In genomic region chr11:118051611-118052461, GRCh38 we compare ENCODE assay signal across 10 cellular contexts. TPM values are rescaled to one million over a fixed set of nuclear protein-coding genes. Genes with fewer than 3 reads are reported as not detected.
DNase-seq lines count a peak whose midpoint lies in the region; ATAC-seq and TF ChIP-seq lines count a peak whose summit lies in the region.
"Had no signal": no experiment of that assay in that cellular context is flagged by ENCODE, and none has a peak within 500 bp of the region (broad histone marks: within the 10 kb centered on the region; RNA-seq: fewer than 3 reads in every experiment).

No MANE protein-coding gene starts in this region.

- H3K4me3 ChIP-seq in heart right ventricle (no peak overlapping the region), right atrium auricular region (no peak overlapping the region)

- DNase-seq in heart right ventricle (no peak), right atrium auricular region (ENCODE audit: low spot score) (no peak), activated T-cell treated with anti-CD3 and anti-CD28 coated beads for 1 hour (ENCODE audit: low read depth) (peak; percentile 52), naive B cell (peak; percentile 40), type B pancreatic cell (ENCODE audit: extremely low spot score, unreplicated experiment) (peak; percentile 60), OCI-M1 (lab: John Stamatoyannopoulos, UW) (no peak), SIG-M5 treated with dmso at 0.1 percent for 504 hours (lab: John Stamatoyannopoulos, UW; ENCODE audit: unreplicated experiment) (no peak)

- ATAC-seq in heart right ventricle (peak in 5 of 8 donors; percentile 12 to 34 (median 24)), naive B cell (ENCODE audit: low read depth in 2 of 2) (peak; percentile 81 to 82), GM19324 (IDR thresholded peaks at IDR 0.05; ENCODE audit: low FRiP score, unreplicated experiment) (no peak)

- no peaks in the 10 kb centered on the region for H3K9me3 ChIP-seq in heart right ventricle
- H3K9me3 ChIP-seq in right atrium auricular region = no peaks in the 10 kb centered on the region

- intact Hi-C loops in heart right ventricle (cut with DNase I) = loop anchor here (2.0 to 10.0 kb wide), 12 partner anchors 97 to 630 kb away; no protein-coding TSS in a partner anchor

- H3K9me3 Mint-ChIP-seq in naive B cell (no peaks in the 10 kb centered on the region), type B pancreatic cell (no peaks in the 10 kb centered on the region)

- H3K27me3 Mint-ChIP-seq in naive B cell (peaks cover 6 to 15% (median 14%) of the 10 kb centered on the region in 3 donors), type B pancreatic cell (peaks cover 21% of the 10 kb centered on the region)

- H3K36me3 ChIP-seq in heart right ventricle (no peaks in the 10 kb centered on the region), right atrium auricular region (no peaks in the 10 kb centered on the region)

- H3K4me1 ChIP-seq in heart right ventricle (peaks cover 0 to 30% (median 0%) of the 10 kb centered on the region in 9 donors), right atrium auricular region (no peaks in the 10 kb centered on the region)

- WGBS in heart right ventricle, 2 donors = 70 to 82% methylated on average over 16 of the region's 16 CpGs

- H3K36me3 Mint-ChIP-seq in naive B cell (no peaks in the 10 kb centered on the region), type B pancreatic cell (no peaks in the 10 kb centered on the region)

- TF ChIP-seq CTCF in heart right ventricle (IDR thresholded peaks at IDR 0.05) (no peak), right atrium auricular region (IDR thresholded peaks at IDR 0.05) (no peak), type B pancreatic cell (conservative IDR thresholded peaks at IDR 0.05) (no peak)

- H3K4me3 Mint-ChIP-seq in naive B cell (peak overlapping the region in 7 of 8 donors; percentile 30 to 81 (median 57)), type B pancreatic cell (no peak overlapping the region)

- H3K27ac Mint-ChIP-seq in naive B cell (peak overlapping the region in 4 of 6 donors; percentile 13 to 83 (median 70)), type B pancreatic cell (no peak overlapping the region)

- peak overlapping the region in 1 of 10 donors; percentile 75 for H3K27ac ChIP-seq in heart right ventricle
- no peak overlapping the region for H3K27ac ChIP-seq in right atrium auricular region

- peaks cover 26 to 47% (median 45%) of the 10 kb centered on the region in 3 donors for H3K4me1 Mint-ChIP-seq in naive B cell
- H3K4me1 Mint-ChIP-seq in type B pancreatic cell (ENCODE audit: unreplicated experiment) = peaks cover 5% of the 10 kb centered on the region

- H3K27me3 ChIP-seq in heart right ventricle (no peaks in the 10 kb centered on the region), right atrium auricular region (no peaks in the 10 kb centered on the region)

RNA-seq across cellular contexts. Expression of gene TMPRSS4, which starts 25.0 kb away (rescaled TPM):
- total RNA-seq in heart right ventricle = 1 to 10 TPM in 2 of 10 donors, under 1 TPM in 1, not detected in 7; 0.34 to 1.4 (median 1.3) TPM
- under 1 TPM in 1 of 2 donors, not detected in 1; 0.36 TPM for polyA plus RNA-seq in heart right ventricle
- not detected for total RNA-seq in right atrium auricular region
- polyA plus RNA-seq in naive B cell (ENCODE audit: low read depth in 6 of 6) = not detected
- 33.8 and 169 TPM in 2 replicates for total RNA-seq in type B pancreatic cell (ENCODE audit: low replicate concordance)
- total RNA-seq: astrocyte had no signal

RNA-seq across cellular contexts. Expression of gene SMIM35, which starts 34.9 kb away (rescaled TPM):
- not detected for total RNA-seq in heart right ventricle
- not detected for polyA plus RNA-seq in heart right ventricle
- not detected for total RNA-seq in right atrium auricular region
- polyA plus RNA-seq in naive B cell (ENCODE audit: low read depth in 6 of 6) = 1 to 10 TPM in 3 of 6 donors, under 1 TPM in 3; 0.77 to 3.4 (median 1.1) TPM
- total RNA-seq in type B pancreatic cell (ENCODE audit: low replicate concordance) = 0.17 TPM in 1 of 2 replicates, not detected in the other
- total RNA-seq: astrocyte had no signal
- polyA plus RNA-seq: keratinocyte had no signal

Comparison
In these comparisons a context has a peak if more than half of its experiments do, and no peak if none do; other contexts are left out.
1. DNase-seq: peak in activated T-cell treated with anti-CD3 and anti-CD28 coated beads for 1 hour (single experiment), naive B cell (single experiment) and type B pancreatic cell (single experiment); none in heart right ventricle (0 of 2), right atrium auricular region (single experiment), OCI-M1 (single experiment) and SIG-M5 treated with dmso at 0.1 percent for 504 hours (single experiment).
2. RNA of gene TMPRSS4, which starts 25.0 kb away (total RNA-seq): 33.8 to 169 TPM in type B pancreatic cell; 0.34 to 1.4 TPM in heart right ventricle and not detected in right atrium auricular region; every median in the first group is over 10 times any median in the second.